ENCODE assay signal across 18 cellular contexts in genomic region chr2:235006461-235006860, GRCh38. TPM values are rescaled to one million over a fixed set of nuclear protein-coding genes. Genes with fewer than 3 reads are reported as not detected.
DNase-seq lines count a peak whose midpoint lies in the region; TF ChIP-seq lines count a peak whose summit lies in the region.
"Had no signal": no experiment of that assay in that cellular context is flagged by ENCODE, and none has a peak within 500 bp of the region (broad histone marks: within the 10 kb centered on the region; RNA-seq: fewer than 3 reads in every experiment).

No MANE protein-coding gene starts in this region.

- H3K27ac Mint-ChIP-seq in Caco-2 (ENCODE audit: unreplicated experiment) (peak overlapping the region; percentile 96), endothelial cell (ENCODE audit: unreplicated experiment) (peak overlapping the region; percentile 81), neural progenitor cell (peak overlapping the region; percentile 95)
- H3K27ac Mint-ChIP-seq: activated CD4-positive, alpha-beta memory T cell treated with anti-CD3 and anti-CD28 coated beads for 36 hours; CD8-positive, alpha-beta T cell; T-helper 1 cell treated with Interleukin-12 subunit alpha and Interleukin-12 subunit beta and Interleukin-4 antibody, amounts not matched to agents 30 μg/mL and 1 μg/mL, for 36 hours had no signal

- CTCF ChIA-PET in Caco-2 (lab: Charles Lee), result interaction anchor here (1.4 kb wide), 1 partner anchor 101 kb away, joined by 7 read pairs; no protein-coding TSS in a partner anchor

- peaks cover 77% of the 10 kb centered on the region for H4K20me1 ChIP-seq in neural progenitor cell (ENCODE audit: low read depth)

- intact Hi-C loops in Caco-2 (cut with micrococcal nuclease; ENCODE audit: unreplicated experiment) (loop anchor here (5.0 kb wide), 3 partner anchors 51 to 329 kb away; no protein-coding TSS in a partner anchor), tibial artery (cut with DNase I; ENCODE audit: low total_unique reads) (no loop called here)

- no TSS peak for BruUV-seq in Caco-2 (replicated peaks; lab: Mats Ljungman, UMichigan)

- H3K4me3 Mint-ChIP-seq in Caco-2 (ENCODE audit: unreplicated experiment) (no peak overlapping the region), endothelial cell (ENCODE audit: unreplicated experiment) (peak overlapping the region; percentile 62), neural progenitor cell (peak overlapping the region; percentile 33)
- H3K4me3 Mint-ChIP-seq: activated CD4-positive, alpha-beta memory T cell treated with anti-CD3 and anti-CD28 coated beads for 36 hours; CD8-positive, alpha-beta T cell; T-helper 1 cell treated with Interleukin-12 subunit alpha and Interleukin-12 subunit beta and Interleukin-4 antibody, amounts not matched to agents 30 μg/mL and 1 μg/mL, for 36 hours had no signal

- H3K36me3 Mint-ChIP-seq in Caco-2 (ENCODE audit: insufficient read depth, unreplicated experiment) (peaks cover 12% of the 10 kb centered on the region), endothelial cell (ENCODE audit: low read depth, unreplicated experiment) (peaks cover 28% of the 10 kb centered on the region), neural progenitor cell (peaks cover 41% of the 10 kb centered on the region)
- H3K36me3 Mint-ChIP-seq: activated CD4-positive, alpha-beta memory T cell treated with anti-CD3 and anti-CD28 coated beads for 36 hours; CD8-positive, alpha-beta T cell had no signal

- peaks cover 35% of the 10 kb centered on the region for H3F3A ChIP-seq in neural progenitor cell (ENCODE audit: low read depth)

- no peak overlapping the region for H2AFZ ChIP-seq in neural progenitor cell (replicated peaks)

- no peaks in the 10 kb centered on the region for H3K9me3 ChIP-seq in Caco-2
- no peaks in the 10 kb centered on the region; the same call in 1 of the 2 replicates for H3K9me3 ChIP-seq in NT2/D1 (ENCODE audit: insufficient read depth, low read length)
- H3K9me3 ChIP-seq in neural progenitor cell (ENCODE audit: low read depth), result no peaks in the 10 kb centered on the region
- H3K9me3 ChIP-seq in tibial artery, result no peaks in the 10 kb centered on the region
- H3K9me3 ChIP-seq: heart left ventricle had no signal

- POLR2A ChIA-PET in Caco-2 (lab: Charles Lee), result no interaction called here

- no peak overlapping the region for H3K4me3 ChIP-seq in Caco-2 (ENCODE audit: low read depth, low read length)
- H3K4me3 ChIP-seq in NT2/D1 (ENCODE audit: insufficient read length, low read depth), result no peak overlapping the region
- H3K4me3 ChIP-seq in neural progenitor cell, result no peak overlapping the region
- no peak overlapping the region for H3K4me3 ChIP-seq in tibial artery
- H3K4me3 ChIP-seq: heart left ventricle had no signal

- H3K9me3 Mint-ChIP-seq in Caco-2 (ENCODE audit: unreplicated experiment) (peaks cover 8% of the 10 kb centered on the region), endothelial cell (ENCODE audit: unreplicated experiment) (no peaks in the 10 kb centered on the region), neural progenitor cell (peaks cover 30% of the 10 kb centered on the region)
- H3K9me3 Mint-ChIP-seq: activated CD4-positive, alpha-beta memory T cell treated with anti-CD3 and anti-CD28 coated beads for 36 hours; CD8-positive, alpha-beta T cell; T-helper 1 cell treated with Interleukin-12 subunit alpha and Interleukin-12 subunit beta and Interleukin-4 antibody, amounts not matched to agents 30 μg/mL and 1 μg/mL, for 36 hours had no signal

- peak overlapping the region; percentile 54 for H3K4me2 ChIP-seq in neural progenitor cell

- peak overlapping the region; percentile 45 for H3K9ac ChIP-seq in NT2/D1 (ENCODE audit: insufficient read length, low read depth)
- no peak overlapping the region for H3K9ac ChIP-seq in neural progenitor cell

- H3K27ac ChIP-seq in neural progenitor cell, result no peak overlapping the region
- peak overlapping the region in 1 of 2 donors; percentile 36 for H3K27ac ChIP-seq in tibial artery

- H3K79me2 ChIP-seq in neural progenitor cell (ENCODE audit: low read depth), result peaks cover 100% of the 10 kb centered on the region

- no peaks in the 10 kb centered on the region for H3K27me3 ChIP-seq in Caco-2 (replicated peaks; ENCODE audit: control insufficient read depth, insufficient read depth, low read length)
- H3K27me3 ChIP-seq in NT2/D1 (ENCODE audit: insufficient read depth, insufficient read length), result no peaks in the 10 kb centered on the region
- no peaks in the 10 kb centered on the region for H3K27me3 ChIP-seq in neural progenitor cell
- no peaks in the 10 kb centered on the region for H3K27me3 ChIP-seq in tibial artery
- H3K27me3 ChIP-seq: heart left ventricle had no signal

- H3K4me1 ChIP-seq in Caco-2 (peaks cover 89% of the 10 kb centered on the region), NT2/D1 (ENCODE audit: insufficient read depth, insufficient read length) (peaks cover 25% of the 10 kb centered on the region), neural progenitor cell (peaks cover 24% of the 10 kb centered on the region), tibial artery (peaks cover 0 to 31% (median 19%) of the 10 kb centered on the region in 4 donors)

- peaks cover 43% of the 10 kb centered on the region for H3K4me1 Mint-ChIP-seq in Caco-2 (ENCODE audit: low read depth, unreplicated experiment)
- H3K4me1 Mint-ChIP-seq in endothelial cell (ENCODE audit: unreplicated experiment), result peaks cover 27% of the 10 kb centered on the region
- peaks cover 63% of the 10 kb centered on the region for H3K4me1 Mint-ChIP-seq in neural progenitor cell

- DNase-seq in Caco-2 (no peak), NT2/D1 (ENCODE audit: low read depth, low spot score) (no peak), endothelial cell (ENCODE audit: low spot score) (no peak), neural progenitor cell (ENCODE audit: low spot score) (no peak), globus pallidus (ENCODE audit: low spot score) (no peak), tibial artery (no peak), middle frontal gyrus (ENCODE audit: extremely low spot score, low spot score) (no peak)
- no peak for DNase-seq in activated effector memory CD4-positive, alpha-beta T cell treated with Interleukin-2 at 50 U/mL for 16 hours
- DNase-seq: activated CD4-positive, alpha-beta memory T cell treated with anti-CD3 and anti-CD28 coated beads for 36 hours; activated naive CD4-positive, alpha-beta T cell treated with Interleukin-2 at 50 U/mL for 16 hours; activated T-cell treated with anti-CD3 and anti-CD28 coated beads for 4 hours; CD8-positive, alpha-beta T cell; cerebellar nuclear complex; effector memory CD4-positive, alpha-beta T cell; mammary epithelial cell; NCI-H1105 treated with DMSO at 0.1 percent for 48 hours had no signal

- TF ChIP-seq CTCF in Caco-2 (IDR thresholded peaks at IDR 0.05; ENCODE audit: insufficient read depth in 1 of 2, low read depth in 1 of 2, low read length in 1 of 2, severe bottlenecking in 1 of 2, unreplicated experiment in 1 of 2) (no peak), endothelial cell (IDR thresholded peaks at IDR 0.05; ENCODE audit: unreplicated experiment) (no peak), neural progenitor cell (IDR thresholded peaks at IDR 0.05) (no peak), tibial artery (IDR thresholded peaks at IDR 0.05) (no peak)

- H3K36me3 ChIP-seq in Caco-2 (ENCODE audit: control insufficient read depth, insufficient read depth, low read length) (no peaks in the 10 kb centered on the region), NT2/D1 (ENCODE audit: insufficient read depth, insufficient read length, low read length) (peaks cover 90% of the 10 kb centered on the region), neural progenitor cell (no peaks in the 10 kb centered on the region), tibial artery (no peaks in the 10 kb centered on the region)

- H3K27me3 Mint-ChIP-seq in Caco-2 (ENCODE audit: insufficient read depth, unreplicated experiment) (no peaks in the 10 kb centered on the region), endothelial cell (ENCODE audit: unreplicated experiment) (peaks cover 16% of the 10 kb centered on the region), neural progenitor cell (ENCODE audit: insufficient read depth, low read depth) (peaks cover 6% of the 10 kb centered on the region)
- H3K27me3 Mint-ChIP-seq: activated CD4-positive, alpha-beta memory T cell treated with anti-CD3 and anti-CD28 coated beads for 36 hours had no signal

RNA-seq across cellular contexts. Expression of gene SH3BP4, which starts 54.6 kb away (rescaled TPM):
- 29.1 and 29.9 TPM in 2 replicates for total RNA-seq in Caco-2 (2022)
- 58.6 TPM for total RNA-seq in endothelial cell (ENCODE audit: unreplicated experiment)
- 50.4 and 53.4 TPM in 2 replicates for total RNA-seq in neural progenitor cell (ENCODE audit: low replicate concordance)
